1 cellular context compared by ENCODE assay signal in the genomic region with DNA sequence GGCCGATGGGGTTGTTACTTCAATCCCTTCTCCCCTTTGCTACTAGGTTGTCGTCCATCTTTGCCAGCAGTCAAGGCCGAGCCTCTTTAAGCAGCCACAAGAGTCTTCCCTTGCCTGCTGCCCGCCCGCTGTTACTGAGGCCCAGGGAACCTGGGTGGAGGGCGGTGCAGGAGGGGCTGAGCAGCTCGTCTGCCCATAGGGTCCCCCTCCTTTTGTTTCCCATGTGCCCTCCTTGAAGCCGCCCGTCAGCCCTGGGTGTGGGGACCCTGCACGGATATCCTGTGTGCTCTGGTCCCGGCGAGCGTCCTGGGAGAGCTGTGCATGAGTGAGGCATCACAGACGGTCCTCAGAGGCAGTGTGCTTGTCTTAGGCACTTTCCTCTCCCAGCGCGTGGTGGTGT.
TF ChIP-seq lines count a peak whose summit lies in the region.

No MANE protein-coding gene starts in this region.

TF ChIP-seq in HepG2, 621 proteins besides CTCF, POLR2A, EP300 and RAD21:
- TF ChIP-seq AGO2 (optimal IDR thresholded peaks at IDR 0.05; ENCODE audit: low read depth, low read length) (peak; percentile 39), RBFOX2 (IDR thresholded peaks at IDR 0.05; ENCODE audit: low read depth, low read length) (peak; percentile 38; the same call in 1 of the 2 replicates), HDAC2 (CRISPR knock-in tag; IDR thresholded peaks at IDR 0.05) (no peak)
- TF ChIP-seq, protein P1, sequence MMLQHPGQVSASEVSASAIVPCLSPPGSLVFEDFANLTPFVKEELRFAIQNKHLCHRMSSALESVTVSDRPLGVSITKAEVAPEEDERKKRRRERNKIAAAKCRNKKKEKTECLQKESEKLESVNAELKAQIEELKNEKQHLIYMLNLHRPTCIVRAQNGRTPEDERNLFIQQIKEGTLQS (CRISPR knock-in tag; IDR thresholded peaks at IDR 0.05), result no peak
